Comparison of ENCODE assay signal across 15 cellular contexts in the genomic region with DNA sequence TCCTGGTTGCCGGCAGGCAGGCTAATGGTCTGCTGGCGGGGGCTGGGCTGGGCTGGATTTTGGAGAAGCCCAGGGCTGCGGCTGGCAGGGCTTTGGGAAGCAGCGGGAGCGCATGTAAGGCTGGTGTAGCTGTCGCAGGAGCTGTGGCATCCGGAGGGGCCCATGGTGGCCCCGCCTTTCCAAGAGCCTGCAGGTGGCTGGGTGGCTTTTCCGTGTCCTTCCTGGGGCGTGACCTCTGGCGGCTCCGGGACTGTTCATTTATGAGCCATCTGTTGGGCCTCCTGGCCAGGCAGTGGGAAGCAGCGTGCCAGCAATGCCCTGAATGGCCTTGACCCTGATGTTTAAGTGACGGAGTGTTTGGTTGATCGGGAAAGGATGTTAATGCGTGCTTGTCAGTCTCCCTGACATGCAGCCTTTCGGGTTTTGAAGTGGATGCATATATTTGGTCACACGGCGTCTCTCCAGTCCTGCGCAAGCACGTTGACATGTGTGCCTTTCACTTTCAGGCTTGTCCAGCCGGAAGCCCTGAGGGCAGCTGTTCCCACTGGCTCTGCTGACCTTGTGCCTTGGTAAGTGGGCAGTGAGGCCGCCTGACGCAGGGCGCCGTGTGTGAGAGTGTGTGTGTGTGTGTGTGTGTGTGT. TPM values are rescaled to one million over a fixed set of nuclear protein-coding genes. Genes with fewer than 3 reads are reported as not detected.
DNase-seq lines count a peak whose midpoint lies in the region; TF ChIP-seq lines count a peak whose summit lies in the region.
"Had no signal": no experiment of that assay in that cellular context is flagged by ENCODE, and none has a peak within 500 bp of the region (broad histone marks: within the 10 kb centered on the region; RNA-seq: fewer than 3 reads in every experiment).

No MANE protein-coding gene starts in this region.

- H3K36me3 ChIP-seq in colonic mucosa = no peaks in the 10 kb centered on the region
- H3K36me3 ChIP-seq in liver (ENCODE audit: control insufficient read depth in 4 of 4, insufficient read depth in 3 of 4, low read depth in 1 of 4, low read length in 3 of 4) = peaks cover 0 to 4% (median 0%) of the 10 kb centered on the region in 4 donors
- peaks cover 6% of the 10 kb centered on the region for H3K36me3 ChIP-seq in skeletal muscle satellite cell (ENCODE audit: insufficient read depth, low read length)

- TF ChIP-seq CTCF in colonic mucosa (IDR thresholded peaks at IDR 0.05) (no peak), liver (IDR thresholded peaks at IDR 0.05; ENCODE audit: low read depth, low read length, missing input control) (no peak)

- H3K4me1 Mint-ChIP-seq in activated naive CD4-positive, alpha-beta T cell treated with anti-CD3 and anti-CD28 coated beads for 36 hours (ENCODE audit: low read depth) = peaks cover 6% of the 10 kb centered on the region

- H3K27ac Mint-ChIP-seq in activated naive CD4-positive, alpha-beta T cell treated with anti-CD3 and anti-CD28 coated beads for 36 hours = no peak overlapping the region
- H3K27ac Mint-ChIP-seq: activated naive CD4-positive, alpha-beta T cell treated with anti-CD3 and anti-CD28 coated beads, Interleukin-2, amount 10 ng/mL, durations not matched to agents 7 days and 5 days had no signal

- 61% methylated on average over 26 of the region's 26 CpGs for WGBS in liver

- TF ChIP-seq RAD21 in liver (IDR thresholded peaks at IDR 0.05) = peak in 1 of 2 donors; percentile 7

- H3K27ac ChIP-seq in colonic mucosa (no peak overlapping the region), liver (ENCODE audit: low read depth in 1 of 2, low read length in 2 of 2) (peak overlapping the region in 1 of 2 donors; percentile 36)
- H3K27ac ChIP-seq: hepatocyte had no signal

- H3K4me2 ChIP-seq in skeletal muscle satellite cell (ENCODE audit: low read length) = peak overlapping the region; percentile 63
- H3K4me2 ChIP-seq: hepatocyte had no signal

- H3K9me3 Mint-ChIP-seq in activated naive CD4-positive, alpha-beta T cell treated with anti-CD3 and anti-CD28 coated beads for 36 hours = no peaks in the 10 kb centered on the region
- H3K9me3 Mint-ChIP-seq: stimulated activated memory B cell treated with anti-CD40 and anti-IgM and Interleukin-4, amounts not matched to agents 10 μg/mL and 1 μg/mL and 100 μg/mL, for 72 hours had no signal

- H3K4me1 ChIP-seq in colonic mucosa (peaks cover 6% of the 10 kb centered on the region), liver (ENCODE audit: control insufficient read depth in 4 of 4, insufficient read depth in 4 of 4, low read length in 3 of 4) (peaks cover 0 to 40% (median 24%) of the 10 kb centered on the region in 4 donors), skeletal muscle satellite cell (ENCODE audit: control insufficient read depth, insufficient read depth, low read length) (peaks cover 12% of the 10 kb centered on the region)

- no peak overlapping the region for H3K4me3 ChIP-seq in colonic mucosa
- H3K4me3 ChIP-seq in liver (ENCODE audit: low read depth in 1 of 3, low read length in 3 of 3) = no peak overlapping the region
- H3K4me3 ChIP-seq in skeletal muscle satellite cell (ENCODE audit: low read length) = no peak overlapping the region
- H3K4me3 ChIP-seq: hepatocyte had no signal

- no peak overlapping the region for H3K9ac ChIP-seq in colonic mucosa (ENCODE audit: low read depth in 2 of 2, low read length in 2 of 2)
- H3K9ac ChIP-seq in liver (ENCODE audit: low read depth in 1 of 2, low read length in 2 of 2) = no peak overlapping the region
- no peak overlapping the region for H3K9ac ChIP-seq in skeletal muscle satellite cell (ENCODE audit: low read depth, low read length)

- H3K4me3 Mint-ChIP-seq in activated naive CD4-positive, alpha-beta T cell treated with anti-CD3 and anti-CD28 coated beads for 36 hours = no peak overlapping the region
- H3K4me3 Mint-ChIP-seq: activated naive CD4-positive, alpha-beta T cell treated with anti-CD3 and anti-CD28 coated beads, Interleukin-2, amount 10 ng/mL, durations not matched to agents 7 days and 5 days; stimulated activated memory B cell treated with anti-CD40 and anti-IgM and Interleukin-4, amounts not matched to agents 10 μg/mL and 1 μg/mL and 100 μg/mL, for 72 hours had no signal

- H3K27me3 Mint-ChIP-seq in activated naive CD4-positive, alpha-beta T cell treated with anti-CD3 and anti-CD28 coated beads for 36 hours (ENCODE audit: low read depth) = no peaks in the 10 kb centered on the region
- H3K27me3 Mint-ChIP-seq: activated naive CD4-positive, alpha-beta T cell treated with anti-CD3 and anti-CD28 coated beads, Interleukin-2, amount 10 ng/mL, durations not matched to agents 7 days and 5 days; stimulated activated memory B cell treated with anti-CD40 and anti-IgM and Interleukin-4, amounts not matched to agents 10 μg/mL and 1 μg/mL and 100 μg/mL, for 72 hours had no signal

- CTCF ChIA-PET in activated naive CD4-positive, alpha-beta T cell treated with anti-CD3 and anti-CD28 coated beads for 36 hours (lab: Charles Lee) = no interaction called here

- H3K9me3 ChIP-seq in colonic mucosa = no peaks in the 10 kb centered on the region
- H3K9me3 ChIP-seq in liver (ENCODE audit: control insufficient read depth in 4 of 4, low read length in 3 of 4) = no peaks in the 10 kb centered on the region
- no peaks in the 10 kb centered on the region for H3K9me3 ChIP-seq in skeletal muscle satellite cell (replicated peaks; ENCODE audit: low read length)

- peaks cover 15% of the 10 kb centered on the region for H3K36me3 Mint-ChIP-seq in activated naive CD4-positive, alpha-beta T cell treated with anti-CD3 and anti-CD28 coated beads for 36 hours (ENCODE audit: low read depth)

- intact Hi-C loops in colonic mucosa (cut with DNase I) = no loop called here
- intact Hi-C loops in activated naive CD4-positive, alpha-beta T cell treated with anti-CD3 and anti-CD28 coated beads for 36 hours (cut with micrococcal nuclease) = no loop called here

- DNase-seq in HT-29 (ENCODE audit: low spot score) = peak; percentile 37
- DNase-seq in colonic mucosa = peak; percentile 50
- DNase-seq in SKM-1 treated with dmso at 0.1 percent for 144 hours (lab: John Stamatoyannopoulos, UW; ENCODE audit: unreplicated experiment) = no peak
- no peak for DNase-seq in activated CD4-positive, alpha-beta T cell treated with anti-CD3 and anti-CD28 coated beads, Interleukin-2, amount 50 U/mL, for 48 hours
- DNase-seq in activated naive CD4-positive, alpha-beta T cell treated with anti-CD3 and anti-CD28 coated beads for 36 hours = no peak
- DNase-seq in ecto neural progenitor cell (ENCODE audit: low spot score) = no peak
- DNase-seq: activated naive CD4-positive, alpha-beta T cell treated with anti-CD3 and anti-CD28 coated beads, Interleukin-2, amount 10 ng/mL, durations not matched to agents 7 days and 5 days; EL; mesendoderm; NCI-H2107; stimulated activated CD4-positive, alpha-beta T cell treated with anti-CD3 and anti-CD28 coated beads, Interleukin-4, amount 100 ng/mL, for 4 hours had no signal

- H3K27me3 ChIP-seq in colonic mucosa (no peaks in the 10 kb centered on the region), liver (ENCODE audit: control insufficient read depth in 4 of 4, insufficient read depth in 4 of 4, low read length in 3 of 4) (no peaks in the 10 kb centered on the region), skeletal muscle satellite cell (ENCODE audit: control insufficient read depth, insufficient read depth, low read length) (no peaks in the 10 kb centered on the region)
- H3K27me3 ChIP-seq: hepatocyte had no signal

TF ChIP-seq in liver, 16 proteins besides CTCF, POLR2A, EP300 and RAD21:
- TF ChIP-seq ZBTB33 (IDR thresholded peaks at IDR 0.05) (no peak), JUND (IDR thresholded peaks at IDR 0.05) (no peak), TAF1 (conservative IDR thresholded peaks at IDR 0.05) (no peak), NR2F2 (IDR thresholded peaks at IDR 0.05) (peak; percentile 66), RXRA (IDR thresholded peaks at IDR 0.05) (peak; percentile 27 to 36), HNF4G (IDR thresholded peaks at IDR 0.05) (no peak), YY1 (IDR thresholded peaks at IDR 0.05) (no peak), SP1 (IDR thresholded peaks at IDR 0.05) (no peak), FOXA1 (IDR thresholded peaks at IDR 0.05) (no peak), FOXA2 (IDR thresholded peaks at IDR 0.05) (no peak)

RNA-seq across cellular contexts. Expression of gene AGPAT3, which starts 38.5 kb away (rescaled TPM):
- total RNA-seq in HT-29 (2014; rRNA removed; shearing (Covaris generic)) = 31.6 and 39.6 TPM in 2 replicates
- total RNA-seq in colonic mucosa = 100 to 1,000 TPM in 1 of 2 donors, 10 to 100 TPM in 1; 82.2 to 101 TPM
- 100 to 1,000 TPM in 1 of 2 donors, 10 to 100 TPM in 1; 60.7 to 148 TPM for total RNA-seq in liver
- polyA plus RNA-seq in liver = 10 to 100 TPM; 32.3 to 58.9 TPM
- 23.4 and 27.4 TPM in 2 replicates for total RNA-seq in skeletal muscle satellite cell (2012; rRNA removed)
- total RNA-seq in activated naive CD4-positive, alpha-beta T cell treated with anti-CD3 and anti-CD28 coated beads for 36 hours = 10 to 100 TPM; 57.9 to 64.1 TPM

Comparison
In these comparisons a context has a peak if more than half of its experiments do, and no peak if none do; other contexts are left out.
1. DNase-seq: peak in HT-29 (single experiment) and colonic mucosa (single experiment); none in SKM-1 treated with dmso at 0.1 percent for 144 hours (single experiment), activated CD4-positive, alpha-beta T cell treated with anti-CD3 and anti-CD28 coated beads, Interleukin-2, amount 50 U/mL, for 48 hours (0 of 2), activated naive CD4-positive, alpha-beta T cell treated with anti-CD3 and anti-CD28 coated beads for 36 hours (single experiment) and ecto neural progenitor cell (single experiment).